Comparison of ENCODE assay signal across 24 cellular contexts in the genomic region with DNA sequence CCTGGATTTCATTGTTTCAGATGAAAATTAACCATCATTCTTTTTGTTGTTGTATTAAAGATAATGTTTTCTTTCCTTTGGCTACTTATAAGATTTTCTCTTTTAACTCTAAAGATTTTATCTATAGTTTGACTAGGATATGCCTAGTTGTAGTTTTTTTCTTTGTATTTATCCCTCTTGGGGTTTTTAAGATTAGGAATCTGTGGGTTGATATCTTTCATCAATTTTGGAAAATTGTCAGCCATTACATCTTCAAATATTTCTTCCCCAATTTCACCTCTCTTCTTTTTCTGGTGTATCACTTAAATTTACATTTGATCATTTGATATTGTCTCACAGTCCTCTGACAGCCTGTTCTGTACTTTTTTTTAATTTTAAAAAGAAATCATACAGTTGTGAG. TPM values are rescaled to one million over a fixed set of nuclear protein-coding genes. Genes with fewer than 3 reads are reported as not detected.
DNase-seq lines count a peak whose midpoint lies in the region; ATAC-seq, FAIRE-seq and TF ChIP-seq lines count a peak whose summit lies in the region.
"Had no signal": no experiment of that assay in that cellular context is flagged by ENCODE, and none has a peak within 500 bp of the region (broad histone marks: within the 10 kb centered on the region; RNA-seq: fewer than 3 reads in every experiment).

No MANE protein-coding gene starts in this region.

- FAIRE-seq in K562 (lab: Jason Lieb, UNC), result no peak
- FAIRE-seq: A204.1, D721Med, G401.6, GM19239 had no signal

- no peak for TF ChIP-seq EP300 in K562 (IDR thresholded peaks at IDR 0.05; ENCODE audit: low read length)

- H3K9me3 ChIP-seq in HEK293 (ENCODE audit: control insufficient read depth, insufficient read depth, low read depth, low read length) (no peaks in the 10 kb centered on the region), K562 (replicated peaks; ENCODE audit: control insufficient read depth, insufficient read depth, low read depth, low read length) (0 out of 2 replicates have a peak, but pooled peaks cover 3% of the 10 kb centered on the region), psoas muscle (no peaks in the 10 kb centered on the region)
- H3K9me3 ChIP-seq: BE2C, BLaER1, Caco-2 had no signal

- intact Hi-C loops in K562 (cut with micrococcal nuclease) (no loop called here), psoas muscle (cut with DNase I) (loop anchor here in 1 of 2 donors (5.0 kb wide), 1 partner anchor 45 kb away; no protein-coding TSS in a partner anchor)

- H3K27me3 ChIP-seq in KMS-11 (ENCODE audit: insufficient read depth, low read depth) (no peaks in the 10 kb centered on the region), K562 (ENCODE audit: control insufficient read depth in 2 of 2, insufficient read depth in 2 of 2, low read length in 2 of 2) (no peaks in the 10 kb centered on the region), psoas muscle (ENCODE audit: insufficient read depth in 3 of 3, low read length in 2 of 3) (no peaks in the 10 kb centered on the region)
- H3K27me3 ChIP-seq: BE2C, BLaER1 had no signal

- in situ Hi-C loops in K562 (cut with MboI), result no loop called here

- no peak overlapping the region for H3K4me3 ChIP-seq in HEK293 (ENCODE audit: low read depth, low read length)
- H3K4me3 ChIP-seq in KMS-11 (IDR thresholded peaks at IDR 0.05; ENCODE audit: insufficient read depth, low read depth, low read length), result no peak overlapping the region
- no peak overlapping the region for H3K4me3 ChIP-seq in K562
- no peak overlapping the region for H3K4me3 ChIP-seq in psoas muscle
- H3K4me3 ChIP-seq: BLaER1 had no signal

- no peak for TF ChIP-seq RAD21 in K562 (CRISPR knock-in tag; conservative IDR thresholded peaks at IDR 0.05 in 1 of 2, IDR thresholded peaks at IDR 0.05 in 1 of 2)

- no peak for ATAC-seq in K562
- no peak for ATAC-seq in psoas muscle

- TF ChIP-seq CTCF in HEK293 (tag by site-specific recombination; IDR thresholded peaks at IDR 0.05) (no peak), KMS-11 (conservative IDR thresholded peaks at IDR 0.05; ENCODE audit: low read depth, low read length) (no peak), K562 (IDR thresholded peaks at IDR 0.05 in 2 of 3, conservative IDR thresholded peaks at IDR 0.05 in 1 of 3; ENCODE audit: insufficient read depth in 2 of 3, low read depth in 1 of 3, low read length in 3 of 3) (no peak), psoas muscle (IDR thresholded peaks at IDR 0.05) (no peak)

- POLR2A ChIA-PET in HEK293 (lab: Yijun Ruan, JAX) (no interaction called here), K562 (lab: Yijun Ruan, JAX) (no interaction called here)

- H2AFZ ChIP-seq in KMS-11 (ENCODE audit: low read depth), result no peak overlapping the region
- H2AFZ ChIP-seq in K562 (ENCODE audit: low read depth, low read length), result no peak overlapping the region

- H3K27ac ChIP-seq in HEK293 (ENCODE audit: extremely low read depth, low read depth, low read length) (no peak overlapping the region), KMS-11 (no peak overlapping the region), K562 (ENCODE audit: extremely low read depth, low read depth, low read length) (no peak overlapping the region), psoas muscle (peak overlapping the region; percentile 89)
- H3K27ac ChIP-seq: BLaER1 had no signal

- BruUV-seq in K562 (replicated peaks; lab: Mats Ljungman, UMichigan), result no TSS peak

- DNase-seq in K562 (ENCODE audit: extremely low read depth in 1 of 4, low spot score in 3 of 4), result no peak
- DNase-seq in psoas muscle, result no peak
- DNase-seq in NCI-H2081 treated with DMSO at 0.1 percent for 48 hours (lab: John Stamatoyannopoulos, UW), result no peak
- no peak for DNase-seq in dedifferentiated amniotic fluid mesenchymal stem cell (ENCODE audit: extremely low spot score)
- DNase-seq in COLO668 (lab: John Stamatoyannopoulos, UW; ENCODE audit: unreplicated experiment), result no peak
- DNase-seq in mucosa of gallbladder (ENCODE audit: low spot score), result no peak
- DNase-seq: 8988T; ACHN; BE2C; C1 segment of cervical spinal cord; Caco-2; Calu3; CD4-positive, alpha-beta memory T cell; CD4-positive, CD25-positive, alpha-beta regulatory T cell; CD8-positive, alpha-beta memory T cell; DMS79 treated with DMSO at 0.1 percent for 48 hours; GF-D8 had no signal

- H3K4me1 ChIP-seq in HEK293 (ENCODE audit: control insufficient read depth, insufficient read depth, low read length), result no peaks in the 10 kb centered on the region
- H3K4me1 ChIP-seq in KMS-11 (ENCODE audit: low read depth, poor library complexity, severe bottlenecking), result peaks cover 55% of the 10 kb centered on the region
- peaks cover 0 to 4% of the 10 kb centered on the region in 2 experiments; a peak in 2 of 5 replicates for H3K4me1 ChIP-seq in K562 (replicated peaks in 1 of 2; ENCODE audit: control insufficient read depth in 2 of 2, insufficient read depth in 2 of 2, low read length in 2 of 2)
- H3K4me1 ChIP-seq in psoas muscle, result peaks cover 31% of the 10 kb centered on the region
- H3K4me1 ChIP-seq: BE2C, Caco-2 had no signal

- no peak for TF ChIP-seq POLR2A in K562 (conservative IDR thresholded peaks at IDR 0.05)

- H3K9ac ChIP-seq in KMS-11 (no peak overlapping the region), K562 (ENCODE audit: insufficient read depth in 1 of 2, low read depth in 2 of 2, low read length in 2 of 2) (no peak overlapping the region)
- H3K9ac ChIP-seq: BLaER1 had no signal

- H3K79me2 ChIP-seq in KMS-11 (ENCODE audit: insufficient read depth, low read depth) (no peaks in the 10 kb centered on the region), K562 (ENCODE audit: control insufficient read depth, insufficient read depth, low read length) (no peaks in the 10 kb centered on the region)

- H4K20me1 ChIP-seq in KMS-11 (ENCODE audit: insufficient read depth) (no peaks in the 10 kb centered on the region), K562 (replicated peaks; ENCODE audit: control insufficient read depth, insufficient read depth, low read length) (no peaks in the 10 kb centered on the region)
- H4K20me1 ChIP-seq: BLaER1 had no signal

- no peaks in the 10 kb centered on the region for H3K9me1 ChIP-seq in K562 (ENCODE audit: control insufficient read depth, insufficient read depth, low read length)

- CTCF ChIA-PET in HEK293 (lab: Yijun Ruan, JAX) (no interaction called here), K562 (lab: Yijun Ruan, JAX; ENCODE audit: low intra/inter-chr PET ratio) (no interaction called here)

- H3K36me3 ChIP-seq in HEK293 (ENCODE audit: control insufficient read depth in 2 of 2, insufficient read depth in 1 of 2, low read length in 2 of 2) (no peaks in the 10 kb centered on the region), KMS-11 (ENCODE audit: insufficient read depth) (no peaks in the 10 kb centered on the region), K562 (ENCODE audit: control insufficient read depth, insufficient read depth, low read length) (no peaks in the 10 kb centered on the region), psoas muscle (ENCODE audit: insufficient read depth in 1 of 2, low read depth in 1 of 2) (no peaks in the 10 kb centered on the region)
- H3K36me3 ChIP-seq: BE2C, BLaER1 had no signal

- H3K4me2 ChIP-seq in KMS-11 (peak overlapping the region; percentile 1; the same call in 1 of the 2 replicates), K562 (ENCODE audit: insufficient read depth, low read length) (no peak overlapping the region)
- H3K4me2 ChIP-seq: BLaER1 had no signal

TF ChIP-seq in HEK293, 187 proteins besides CTCF, POLR2A, EP300 and RAD21:
- no peak for TF ChIP-seq GLI2 (tag by site-specific recombination; IDR thresholded peaks at IDR 0.05; ENCODE audit: borderline replicate concordance, low read depth)
- TF ChIP-seq ZNF146 (tag by site-specific recombination; IDR thresholded peaks at IDR 0.05), result no peak
- no peak for TF ChIP-seq ZBTB48 (tag by site-specific recombination; IDR thresholded peaks at IDR 0.05)
- peak; percentile 98 for TF ChIP-seq ZNF558 (tag by site-specific recombination; IDR thresholded peaks at IDR 0.05)
- no peak for TF ChIP-seq ZNF24 (tag by site-specific recombination; IDR thresholded peaks at IDR 0.05)
- no peak for TF ChIP-seq SP2 (tag by site-specific recombination; IDR thresholded peaks at IDR 0.05)

TF ChIP-seq in K562, 482 proteins besides CTCF, POLR2A, EP300 and RAD21 (continues in another document):
- TF ChIP-seq SMAD4 (CRISPR knock-in tag; conservative IDR thresholded peaks at IDR 0.05) (no peak), CBX3 (IDR thresholded peaks at IDR 0.05; ENCODE audit: borderline replicate concordance in 1 of 2, low read length in 2 of 2) (0 out of 3 replicates have a peak, but pooled peaks of 1 of the 2 experiments have one; percentile 46), SRSF3 (IDR thresholded peaks at IDR 0.05; ENCODE audit: insufficient read depth, low read length) (no peak), TRIM24 (IDR thresholded peaks at IDR 0.05) (peak in 1 of 2 experiments; percentile 48; a peak in 1 of 4 replicates), ZNF212 (CRISPR knock-in tag; IDR thresholded peaks at IDR 0.05) (no peak)
- TF ChIP-seq, protein P1, sequence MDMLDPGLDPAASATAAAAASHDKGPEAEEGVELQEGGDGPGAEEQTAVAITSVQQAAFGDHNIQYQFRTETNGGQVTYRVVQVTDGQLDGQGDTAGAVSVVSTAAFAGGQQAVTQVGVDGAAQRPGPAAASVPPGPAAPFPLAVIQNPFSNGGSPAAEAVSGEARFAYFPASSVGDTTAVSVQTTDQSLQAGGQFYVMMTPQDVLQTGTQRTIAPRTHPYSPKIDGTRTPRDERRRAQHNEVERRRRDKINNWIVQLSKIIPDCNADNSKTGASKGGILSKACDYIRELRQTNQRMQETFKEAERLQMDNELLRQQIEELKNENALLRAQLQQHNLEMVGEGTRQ (CRISPR knock-in tag; IDR thresholded peaks at IDR 0.05), result no peak

RNA-seq across cellular contexts. Expression of a gene that starts 32.5 kb away (rescaled TPM):
- 68.0 and 142 TPM in 2 replicates for total RNA-seq in K562 (2011; cell fraction: chromatin; rRNA removed; ENCODE audit: low replicate concordance)
- 68.2 and 70.8 TPM in 2 replicates for total RNA-seq in K562 (2011; cell fraction: nucleolus; rRNA removed)
- total RNA-seq in K562 (2011; cell fraction: nucleoplasm; rRNA removed), result 73.4 and 82.1 TPM in 2 replicates
- total RNA-seq in K562 (2014; rRNA removed) (12.4 and 19.0 TPM in 2 replicates), K562 (2014; rRNA removed; fragmentation: Illumina TruSeq; extraction: Trizol) (12.9 and 15.4 TPM in 2 replicates), K562 (2015; rRNA removed; fragmentation: Illumina TruSeq; extraction: Trizol) (15.8 and 17.7 TPM in 2 replicates), K562 (2021) (31.2 and 34.5 TPM in 2 replicates), psoas muscle (10 to 100 TPM; 22.5 to 34.1 (median 32.0) TPM), mucosa of gallbladder (76.8 TPM)
- polyA plus RNA-seq in K562 (2011; rRNA removed) (21.2 and 25.8 TPM in 2 replicates), K562 (2014; fragmentation: Illumina TruSeq; extraction: Trizol) (15.7 and 16.9 TPM in 2 replicates), K562 (2014; fragmentation: Nextera tagmentation; extraction: Ambion mirVana) (1 to 10 TPM; 1.3 to 1.4 TPM), K562 (2014; rRNA removed) (15.6 and 17.5 TPM in 2 replicates), psoas muscle (1 to 10 TPM; 3.3 to 9.1 (median 5.5) TPM)
- polyA plus RNA-seq in K562 (2011; cell fraction: cytosol; rRNA removed), result 17.5 and 23.9 TPM in 2 replicates
- polyA plus RNA-seq in K562 (2011; cell fraction: nucleus; rRNA removed), result 64.7 and 116 TPM in 2 replicates
- 16.4 and 17.1 TPM in 2 replicates for polyA plus RNA-seq in K562 (2012)
- polyA minus RNA-seq in K562 (2011; rRNA and poly(A)+ RNA removed), result 20.8 and 31.8 TPM in 2 replicates
- polyA minus RNA-seq in K562 (2011; cell fraction: cytosol; rRNA and poly(A)+ RNA removed), result 22.5 and 23.9 TPM in 2 replicates
- polyA minus RNA-seq in K562 (2011; cell fraction: nucleus; rRNA and poly(A)+ RNA removed), result 27.7 and 31.9 TPM in 2 replicates
